Comparison of ENCODE assay signal across 10 cellular contexts in the genomic region with DNA sequence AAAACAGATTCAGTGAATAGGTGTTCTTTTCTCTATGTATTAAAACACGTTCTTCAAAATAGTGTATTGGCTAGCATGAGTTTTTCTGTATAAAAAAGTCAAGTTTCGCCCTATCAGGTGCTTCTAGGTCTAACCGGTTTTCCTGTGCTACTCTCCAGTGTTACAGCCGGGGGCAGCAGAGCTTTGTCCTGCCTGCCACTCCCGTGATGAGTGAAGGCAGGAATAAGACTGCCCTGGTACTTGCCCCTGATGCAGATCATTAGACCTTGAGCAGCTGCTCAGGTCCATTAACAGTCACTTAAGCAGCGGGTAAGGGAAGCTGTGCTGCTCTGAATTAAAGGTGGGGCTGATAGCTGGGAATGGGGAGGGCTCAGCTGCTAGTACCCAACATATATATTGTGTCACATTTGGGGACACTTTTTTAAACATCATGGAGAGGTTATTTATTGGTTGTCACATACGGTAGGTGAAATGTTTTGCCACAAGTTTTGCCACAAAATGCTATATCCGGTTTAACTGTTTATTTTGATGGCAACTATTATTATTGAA. TPM values are rescaled to one million over a fixed set of nuclear protein-coding genes. Genes with fewer than 3 reads are reported as not detected.
DNase-seq lines count a peak whose midpoint lies in the region; ATAC-seq, FAIRE-seq and TF ChIP-seq lines count a peak whose summit lies in the region.
"Had no signal": no experiment of that assay in that cellular context is flagged by ENCODE, and none has a peak within 500 bp of the region (broad histone marks: within the 10 kb centered on the region; RNA-seq: fewer than 3 reads in every experiment).

No MANE protein-coding gene starts in this region.

- no peak overlapping the region for H3K27ac ChIP-seq in neural cell (ENCODE audit: low read length)

- H3K4me2 ChIP-seq in neural cell (ENCODE audit: low read length) = no peak overlapping the region

- H3K27me3 Mint-ChIP-seq in activated CD4-positive, alpha-beta memory T cell treated with anti-CD3 and anti-CD28 coated beads, Interleukin-2, amount 10 ng/mL, durations not matched to agents 7 days and 5 days = peaks cover 22% of the 10 kb centered on the region
- peaks cover 10% of the 10 kb centered on the region for H3K27me3 Mint-ChIP-seq in stimulated activated memory B cell treated with anti-CD40 and anti-IgM and Interleukin-4, amounts not matched to agents 10 μg/mL and 1 μg/mL and 100 μg/mL, for 72 hours

- peak; percentile 34 for TF ChIP-seq CTCF in bronchial epithelial cell (IDR thresholded peaks at IDR 0.05; ENCODE audit: insufficient read depth, low read length, severe bottlenecking)
- TF ChIP-seq CTCF in neural cell (IDR thresholded peaks at IDR 0.05; ENCODE audit: poor library complexity, severe bottlenecking) = peak; percentile 69
- TF ChIP-seq CTCF in GM20000 (IDR thresholded peaks at IDR 0.05; ENCODE audit: extremely low read depth, missing control alignments) = no peak

- H3K9me3 Mint-ChIP-seq in activated CD4-positive, alpha-beta memory T cell treated with anti-CD3 and anti-CD28 coated beads, Interleukin-2, amount 10 ng/mL, durations not matched to agents 7 days and 5 days = no peaks in the 10 kb centered on the region
- no peaks in the 10 kb centered on the region for H3K9me3 Mint-ChIP-seq in stimulated activated memory B cell treated with anti-CD40 and anti-IgM and Interleukin-4, amounts not matched to agents 10 μg/mL and 1 μg/mL and 100 μg/mL, for 72 hours
- H3K9me3 Mint-ChIP-seq: central memory CD8-positive, alpha-beta T cell had no signal

- no peak for TF ChIP-seq EP300 in neural cell (conservative IDR thresholded peaks at IDR 0.05; ENCODE audit: poor library complexity, severe bottlenecking)

- H2AFZ ChIP-seq in neural cell (ENCODE audit: low read depth, low read length) = no peak overlapping the region

- H3K27me3 ChIP-seq in bronchial epithelial cell (ENCODE audit: control insufficient read depth, insufficient read depth, low read length) (peaks cover 2% of the 10 kb centered on the region), neural cell (ENCODE audit: insufficient read depth, low read depth, low read length) (no peaks in the 10 kb centered on the region)

- ATAC-seq in HG03442 (IDR thresholded peaks at IDR 0.05; ENCODE audit: unreplicated experiment) = no peak
- no peak for ATAC-seq in stimulated activated memory B cell treated with anti-CD40 and anti-IgM and Interleukin-4, amounts not matched to agents 10 μg/mL and 1 μg/mL and 100 μg/mL, for 72 hours

- POLR2A ChIA-PET in activated CD4-positive, alpha-beta memory T cell treated with anti-CD3 and anti-CD28 coated beads, Interleukin-2, amount 10 ng/mL, durations not matched to agents 7 days and 5 days (lab: Charles Lee) = no interaction called here

- H3K36me3 ChIP-seq in bronchial epithelial cell (ENCODE audit: control insufficient read depth, insufficient read depth, low read length) (no peaks in the 10 kb centered on the region), neural cell (ENCODE audit: insufficient read depth, low read length) (no peaks in the 10 kb centered on the region)

- no peaks in the 10 kb centered on the region for H4K20me1 ChIP-seq in neural cell (ENCODE audit: insufficient read depth)

- peak; percentile 73 for TF ChIP-seq RAD21 in neural cell (conservative IDR thresholded peaks at IDR 0.05)

- CTCF ChIA-PET in activated CD4-positive, alpha-beta memory T cell treated with anti-CD3 and anti-CD28 coated beads, Interleukin-2, amount 10 ng/mL, durations not matched to agents 7 days and 5 days (lab: Charles Lee) = no interaction called here

- H3F3A ChIP-seq in neural cell (ENCODE audit: insufficient read depth, low read length, poor library complexity, severe bottlenecking) = no peaks in the 10 kb centered on the region

- H3K36me3 Mint-ChIP-seq in activated CD4-positive, alpha-beta memory T cell treated with anti-CD3 and anti-CD28 coated beads, Interleukin-2, amount 10 ng/mL, durations not matched to agents 7 days and 5 days (ENCODE audit: low read depth) = no peaks in the 10 kb centered on the region
- H3K36me3 Mint-ChIP-seq in stimulated activated memory B cell treated with anti-CD40 and anti-IgM and Interleukin-4, amounts not matched to agents 10 μg/mL and 1 μg/mL and 100 μg/mL, for 72 hours = no peaks in the 10 kb centered on the region

- no peaks in the 10 kb centered on the region for H3K9me3 ChIP-seq in neural cell (ENCODE audit: low read length)

- no peak for FAIRE-seq in bronchial epithelial cell (lab: Jason Lieb, UNC)

- H3K9ac ChIP-seq in neural cell (ENCODE audit: low read length) = no peak overlapping the region

- H3K4me1 Mint-ChIP-seq in activated CD4-positive, alpha-beta memory T cell treated with anti-CD3 and anti-CD28 coated beads, Interleukin-2, amount 10 ng/mL, durations not matched to agents 7 days and 5 days = no peaks in the 10 kb centered on the region
- no peaks in the 10 kb centered on the region for H3K4me1 Mint-ChIP-seq in stimulated activated memory B cell treated with anti-CD40 and anti-IgM and Interleukin-4, amounts not matched to agents 10 μg/mL and 1 μg/mL and 100 μg/mL, for 72 hours
- H3K4me1 Mint-ChIP-seq: central memory CD8-positive, alpha-beta T cell had no signal

- DNase-seq in DMS79 (lab: John Stamatoyannopoulos, UW) (peak; percentile 83), NCI-H2227 treated with DMSO at 0.1 percent for 48 hours (lab: John Stamatoyannopoulos, UW) (peak; percentile 18), bronchial epithelial cell (ENCODE audit: low read depth) (peak; percentile 7), GM20000 (ENCODE audit: low spot score) (no peak)
- DNase-seq in activated CD4-positive, alpha-beta memory T cell treated with anti-CD3 and anti-CD28 coated beads, Interleukin-2, amount 10 ng/mL, durations not matched to agents 7 days and 5 days = no peak
- DNase-seq: KBM-7 had no signal

- no peak overlapping the region for H3K4me3 ChIP-seq in bronchial epithelial cell (ENCODE audit: low read depth, low read length)
- no peak overlapping the region for H3K4me3 ChIP-seq in neural cell (ENCODE audit: low read length)

- no peak overlapping the region for H3K27ac Mint-ChIP-seq in activated CD4-positive, alpha-beta memory T cell treated with anti-CD3 and anti-CD28 coated beads, Interleukin-2, amount 10 ng/mL, durations not matched to agents 7 days and 5 days
- H3K27ac Mint-ChIP-seq in stimulated activated memory B cell treated with anti-CD40 and anti-IgM and Interleukin-4, amounts not matched to agents 10 μg/mL and 1 μg/mL and 100 μg/mL, for 72 hours = no peak overlapping the region

- no peaks in the 10 kb centered on the region for H3K9me2 ChIP-seq in neural cell (ENCODE audit: insufficient read depth, low read length)

- H3K4me3 Mint-ChIP-seq in activated CD4-positive, alpha-beta memory T cell treated with anti-CD3 and anti-CD28 coated beads, Interleukin-2, amount 10 ng/mL, durations not matched to agents 7 days and 5 days = no peak overlapping the region
- no peak overlapping the region for H3K4me3 Mint-ChIP-seq in stimulated activated memory B cell treated with anti-CD40 and anti-IgM and Interleukin-4, amounts not matched to agents 10 μg/mL and 1 μg/mL and 100 μg/mL, for 72 hours
- H3K4me3 Mint-ChIP-seq: central memory CD8-positive, alpha-beta T cell had no signal

- H3K79me2 ChIP-seq in neural cell (replicated peaks; ENCODE audit: insufficient read depth, low read length) = peaks cover 3% of the 10 kb centered on the region

TF ChIP-seq in neural cell, 6 proteins besides CTCF, POLR2A, EP300 and RAD21:
- TF ChIP-seq SMC3 (conservative IDR thresholded peaks at IDR 0.05; ENCODE audit: poor library complexity) (peak; percentile 69), TAF1 (IDR thresholded peaks at IDR 0.05; ENCODE audit: low read depth) (no peak), MXI1 (conservative IDR thresholded peaks at IDR 0.05; ENCODE audit: poor library complexity, severe bottlenecking) (no peak), EZH2 (IDR thresholded peaks at IDR 0.05; ENCODE audit: borderline replicate concordance, insufficient read depth, low read length, poor library complexity, severe bottlenecking) (no peak), POLR2AphosphoS5 (IDR thresholded peaks at IDR 0.05) (no peak)
- TF ChIP-seq, protein P1, sequence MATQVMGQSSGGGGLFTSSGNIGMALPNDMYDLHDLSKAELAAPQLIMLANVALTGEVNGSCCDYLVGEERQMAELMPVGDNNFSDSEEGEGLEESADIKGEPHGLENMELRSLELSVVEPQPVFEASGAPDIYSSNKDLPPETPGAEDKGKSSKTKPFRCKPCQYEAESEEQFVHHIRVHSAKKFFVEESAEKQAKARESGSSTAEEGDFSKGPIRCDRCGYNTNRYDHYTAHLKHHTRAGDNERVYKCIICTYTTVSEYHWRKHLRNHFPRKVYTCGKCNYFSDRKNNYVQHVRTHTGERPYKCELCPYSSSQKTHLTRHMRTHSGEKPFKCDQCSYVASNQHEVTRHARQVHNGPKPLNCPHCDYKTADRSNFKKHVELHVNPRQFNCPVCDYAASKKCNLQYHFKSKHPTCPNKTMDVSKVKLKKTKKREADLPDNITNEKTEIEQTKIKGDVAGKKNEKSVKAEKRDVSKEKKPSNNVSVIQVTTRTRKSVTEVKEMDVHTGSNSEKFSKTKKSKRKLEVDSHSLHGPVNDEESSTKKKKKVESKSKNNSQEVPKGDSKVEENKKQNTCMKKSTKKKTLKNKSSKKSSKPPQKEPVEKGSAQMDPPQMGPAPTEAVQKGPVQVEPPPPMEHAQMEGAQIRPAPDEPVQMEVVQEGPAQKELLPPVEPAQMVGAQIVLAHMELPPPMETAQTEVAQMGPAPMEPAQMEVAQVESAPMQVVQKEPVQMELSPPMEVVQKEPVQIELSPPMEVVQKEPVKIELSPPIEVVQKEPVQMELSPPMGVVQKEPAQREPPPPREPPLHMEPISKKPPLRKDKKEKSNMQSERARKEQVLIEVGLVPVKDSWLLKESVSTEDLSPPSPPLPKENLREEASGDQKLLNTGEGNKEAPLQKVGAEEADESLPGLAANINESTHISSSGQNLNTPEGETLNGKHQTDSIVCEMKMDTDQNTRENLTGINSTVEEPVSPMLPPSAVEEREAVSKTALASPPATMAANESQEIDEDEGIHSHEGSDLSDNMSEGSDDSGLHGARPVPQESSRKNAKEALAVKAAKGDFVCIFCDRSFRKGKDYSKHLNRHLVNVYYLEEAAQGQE (IDR thresholded peaks at IDR 0.05; ENCODE audit: borderline replicate concordance) = no peak

RNA-seq across cellular contexts. Expression of a gene that starts 1.3 kb away (rescaled TPM):
- total RNA-seq in bronchial epithelial cell = 0.26 and 0.64 TPM in 2 replicates
- polyA plus RNA-seq in neural cell = 2.9 and 4.0 TPM in 2 replicates
- 23.6 and 25.1 TPM in 2 replicates for polyA minus RNA-seq in neural cell
- not detected for total RNA-seq in activated CD4-positive, alpha-beta memory T cell treated with anti-CD3 and anti-CD28 coated beads, Interleukin-2, amount 10 ng/mL, durations not matched to agents 7 days and 5 days

Comparison
In these comparisons a context has a peak if more than half of its experiments do, and no peak if none do; other contexts are left out.
1. DNase-seq: peak in DMS79 (single experiment), NCI-H2227 treated with DMSO at 0.1 percent for 48 hours (single experiment) and bronchial epithelial cell (single experiment); none in GM20000 (single experiment) and activated CD4-positive, alpha-beta memory T cell treated with anti-CD3 and anti-CD28 coated beads, Interleukin-2, amount 10 ng/mL, durations not matched to agents 7 days and 5 days (single experiment).